Comparison of ENCODE assay signal across 10 cellular contexts in genomic region chr1:94258873-94259331, GRCh38. TPM values are rescaled to one million over a fixed set of nuclear protein-coding genes. Genes with fewer than 3 reads are reported as not detected.
DNase-seq lines count a peak whose midpoint lies in the region; ATAC-seq and TF ChIP-seq lines count a peak whose summit lies in the region.
"Had no signal": no experiment of that assay in that cellular context is flagged by ENCODE, and none has a peak within 500 bp of the region (broad histone marks: within the 10 kb centered on the region; RNA-seq: fewer than 3 reads in every experiment).

No MANE protein-coding gene starts in this region.

- no peaks in the 10 kb centered on the region for H3K79me1 ChIP-seq in mesendoderm (ENCODE audit: low read length)

- no peaks in the 10 kb centered on the region for H3K36me3 ChIP-seq in adrenal gland (replicated peaks in 1 of 2)
- H3K36me3 ChIP-seq in heart left ventricle = no peaks in the 10 kb centered on the region
- no peaks in the 10 kb centered on the region for H3K36me3 ChIP-seq in subcutaneous abdominal adipose tissue (ENCODE audit: control insufficient read depth in 5 of 5, insufficient read depth in 5 of 5, low read length in 5 of 5)
- no peaks in the 10 kb centered on the region for H3K36me3 ChIP-seq in mesendoderm (ENCODE audit: control insufficient read depth, insufficient read depth, low read length)
- H3K36me3 ChIP-seq: cardiac muscle cell had no signal

- no peak for TF ChIP-seq CTCF in adrenal gland (IDR thresholded peaks at IDR 0.05)
- no peak for TF ChIP-seq CTCF in heart left ventricle (IDR thresholded peaks at IDR 0.05)

- no peak overlapping the region for H3K23ac ChIP-seq in mesendoderm (ENCODE audit: low read length)

- no peak overlapping the region for H2BK5ac ChIP-seq in mesendoderm (ENCODE audit: low read length)

- H3K9ac ChIP-seq in subcutaneous abdominal adipose tissue (ENCODE audit: low read length in 5 of 5) (peak overlapping the region in 1 of 5 donors; percentile 30), mesendoderm (ENCODE audit: low read length) (no peak overlapping the region)

- no peak overlapping the region for H3K4ac ChIP-seq in mesendoderm (ENCODE audit: low read depth, low read length)

- H3K4me1 ChIP-seq in adrenal gland (replicated peaks in 1 of 2) (no peaks in the 10 kb centered on the region), heart left ventricle (peaks cover 0 to 25% (median 7%) of the 10 kb centered on the region in 12 donors), subcutaneous abdominal adipose tissue (ENCODE audit: control insufficient read depth in 5 of 5, insufficient read depth in 5 of 5, low read length in 5 of 5) (peaks cover 5 to 29% (median 20%) of the 10 kb centered on the region in 5 donors), mesendoderm (ENCODE audit: control insufficient read depth, low read depth, low read length) (no peaks in the 10 kb centered on the region)

- DNase-seq in HCEC 1CT (peak; percentile 88), adrenal gland (peak; percentile 35 to 83 (median 61)), heart left ventricle (peak in 3 of 5 donors; percentile 22 to 66 (median 57)), mesendoderm (no peak), UCSD-AML1 (lab: John Stamatoyannopoulos, UW; ENCODE audit: unreplicated experiment) (no peak)
- DNase-seq: NCI-H1694 treated with DMSO at 0.1 percent for 48 hours had no signal

- no peak overlapping the region for H3K56ac ChIP-seq in mesendoderm (ENCODE audit: low read length)

- H3K79me2 ChIP-seq in mesendoderm (ENCODE audit: control insufficient read depth, insufficient read depth, low read length) = no peaks in the 10 kb centered on the region

- no peak overlapping the region for H4K5ac ChIP-seq in mesendoderm (ENCODE audit: low read length)

- no peak overlapping the region for H3K18ac ChIP-seq in mesendoderm (ENCODE audit: low read length)

- TF ChIP-seq POLR2A in adrenal gland (IDR thresholded peaks at IDR 0.05) = no peak
- TF ChIP-seq POLR2A in heart left ventricle (IDR thresholded peaks at IDR 0.05) = no peak

- H3K4me2 ChIP-seq in mesendoderm (ENCODE audit: low read length) = no peak overlapping the region

- H2BK15ac ChIP-seq in mesendoderm (replicated peaks; ENCODE audit: low read depth) = no peak overlapping the region

- H3K27me3 ChIP-seq in adrenal gland (no peaks in the 10 kb centered on the region), heart left ventricle (no peaks in the 10 kb centered on the region), subcutaneous abdominal adipose tissue (ENCODE audit: control insufficient read depth in 5 of 5, insufficient read depth in 4 of 5, low read length in 5 of 5) (no peaks in the 10 kb centered on the region), mesendoderm (ENCODE audit: insufficient read depth, low read length, poor library complexity) (peaks cover 12% of the 10 kb centered on the region)

- H3K9me3 ChIP-seq in adrenal gland (replicated peaks in 1 of 3) (no peaks in the 10 kb centered on the region), heart left ventricle (no peaks in the 10 kb centered on the region), subcutaneous abdominal adipose tissue (ENCODE audit: control insufficient read depth in 5 of 5, low read length in 5 of 5) (no peaks in the 10 kb centered on the region)

- intact Hi-C loops in adrenal gland (cut with DNase I) = no loop called here
- intact Hi-C loops in heart left ventricle (cut with DNase I) = loop anchor here in 1 of 10 donors (5.0 kb wide), 1 partner anchor 43 kb away; no protein-coding TSS in a partner anchor

- no peak overlapping the region for H2BK120ac ChIP-seq in mesendoderm (ENCODE audit: low read depth, low read length)

- H3K27ac ChIP-seq in adrenal gland (peak overlapping the region in 1 of 5 donors; percentile 41), heart left ventricle (peak overlapping the region in 6 of 12 donors; percentile 1 to 68 (median 43)), subcutaneous abdominal adipose tissue (ENCODE audit: low read depth, low read length) (peak overlapping the region; percentile 76), mesendoderm (ENCODE audit: low read depth, low read length) (no peak overlapping the region)
- H3K27ac ChIP-seq: cardiac muscle cell had no signal

- peak in 3 of 4 donors; percentile 68 to 92 (median 92) for ATAC-seq in heart left ventricle
- no peak for ATAC-seq in HG02852 (IDR thresholded peaks at IDR 0.05; ENCODE audit: unreplicated experiment)
- ATAC-seq in HG03442 (IDR thresholded peaks at IDR 0.05; ENCODE audit: unreplicated experiment) = no peak

- H4K8ac ChIP-seq in mesendoderm (ENCODE audit: low read depth, low read length) = no peak overlapping the region

- no peak overlapping the region for H2AK5ac ChIP-seq in mesendoderm (ENCODE audit: low read length)

- H3K4me3 ChIP-seq in adrenal gland (no peak overlapping the region), heart left ventricle (no peak overlapping the region), subcutaneous abdominal adipose tissue (ENCODE audit: low read depth in 1 of 5, low read length in 5 of 5) (no peak overlapping the region), mesendoderm (ENCODE audit: low read length) (no peak overlapping the region)
- H3K4me3 ChIP-seq: cardiac muscle cell had no signal

RNA-seq across cellular contexts. Expression of gene ARHGAP29, which starts 21.5 kb away (rescaled TPM):
- total RNA-seq in adrenal gland (10 to 100 TPM in 6 of 8 donors, 1 to 10 TPM in 2; 7.7 to 16.7 (median 11.1) TPM), heart left ventricle (10 to 100 TPM; 21.9 to 35.7 (median 29.7) TPM)
- polyA plus RNA-seq in adrenal gland (1 to 10 TPM; 5.3 to 7.2 (median 6.2) TPM), heart left ventricle (10 to 100 TPM; 11.0 to 12.5 TPM)
- polyA plus RNA-seq in mesendoderm (2013, experiment 1 of 2) = 15.2 TPM
- polyA plus RNA-seq in mesendoderm (2013, experiment 2 of 2) = 14.9 TPM

Comparison
In these comparisons a context has a peak if more than half of its experiments do, and no peak if none do; other contexts are left out.
1. DNase-seq: peak in HCEC 1CT (single experiment), adrenal gland (7 of 7) and heart left ventricle (3 of 5); none in mesendoderm (single experiment) and UCSD-AML1 (single experiment).
2. ATAC-seq: peak in heart left ventricle (3 of 4); none in HG02852 (single experiment) and HG03442 (single experiment).